8 cellular contexts compared by ENCODE assay signal in genomic region chr9:136848393-136849037, GRCh38. TPM values are rescaled to one million over a fixed set of nuclear protein-coding genes. Genes with fewer than 3 reads are reported as not detected.
A peak's percentile ranks its signal among the peaks of the same experiment; 100 is the strongest.
DNase-seq lines count a peak whose midpoint lies in the region; ATAC-seq, FAIRE-seq and TF ChIP-seq lines count a peak whose summit lies in the region.

No MANE protein-coding gene starts in this region.

- POLR2A ChIA-PET in GM12878 (lab: Charles Lee) = interaction anchor here (0.7 to 1.8 kb wide), 4 partner anchors 34 to 96 kb away, joined by 3 to 9 read pairs (median 5); partner anchors contain the start of genes FBXW5 and TRAF2

- SMC1A ChIA-PET in GM12878 (lab: Charles Lee; ENCODE audit: uncharacterized antibody, unreplicated experiment) = no interaction called here

- no peaks in the 10 kb centered on the region for H3K9me2 ChIP-seq in OCI-LY1 (ENCODE audit: low read depth, low read length)

- H3K36me3 ChIP-seq in OCI-LY1 (ENCODE audit: insufficient read depth, low read length) = peaks cover 9% of the 10 kb centered on the region; the same call in 1 of the 2 replicates
- H3K36me3 ChIP-seq in GM12878 (ENCODE audit: control insufficient read depth in 2 of 2, insufficient read depth in 2 of 2, low read length in 1 of 2) = peaks cover 4 to 8% of the 10 kb centered on the region in 2 experiments; a peak in 3 of 4 replicates

- no peak for FAIRE-seq in GM12878 (lab: Jason Lieb, UNC)

- no peak for TF ChIP-seq POLR2A in GM12878 (IDR thresholded peaks at IDR 0.05; ENCODE audit: low read depth, low read length)

- H3K9me3 ChIP-seq in OCI-LY1 (ENCODE audit: low read length) (no peaks in the 10 kb centered on the region), GM12878 (replicated peaks; ENCODE audit: control insufficient read depth, insufficient read depth, low read length) (peaks cover 4% of the 10 kb centered on the region; the same call in 1 of the 3 replicates)

- TF ChIP-seq CTCF in OCI-LY1 (IDR thresholded peaks at IDR 0.05; ENCODE audit: low read length) = no peak
- no peak for TF ChIP-seq CTCF in GM12878 (IDR thresholded peaks at IDR 0.05 in 2 of 3, conservative IDR thresholded peaks at IDR 0.05 in 1 of 3; ENCODE audit: control insufficient read depth in 2 of 3, extremely low read depth in 1 of 3, insufficient read depth in 1 of 3, low read depth in 3 of 3, low read length in 3 of 3)

- BruUV-seq in GM12878 (replicated peaks; lab: Mats Ljungman, UMichigan) = TSS peak; percentile 77

- H3K9ac ChIP-seq in OCI-LY1 (ENCODE audit: low read length) (peak overlapping the region; percentile 65), GM12878 (ENCODE audit: control insufficient read depth, insufficient read depth, low read length) (peak overlapping the region; percentile 53)

- no peaks in the 10 kb centered on the region for H3F3A ChIP-seq in OCI-LY1 (ENCODE audit: insufficient read depth, low read length)

- H3K27ac ChIP-seq in OCI-LY1 (ENCODE audit: low read depth, low read length, poor library complexity, severe bottlenecking) (peak overlapping the region; percentile 76), GM12878 (ENCODE audit: control insufficient read depth, insufficient read depth) (peak overlapping the region; percentile 81)

- H3K27me3 ChIP-seq in OCI-LY1 (ENCODE audit: insufficient read depth, low read length) (no peaks in the 10 kb centered on the region), GM12878 (replicated peaks in 1 of 2; ENCODE audit: control insufficient read depth in 2 of 2, insufficient read depth in 2 of 2, low read length in 1 of 2) (no peaks in the 10 kb centered on the region; a peak in 1 of 4 replicates)

- DNase-seq in COLO829 (ENCODE audit: low spot score) (peak; percentile 20), HCEC 1CT (peak; percentile 52), GM12878 (ENCODE audit: low read depth, low spot score) (no peak), iris pigment epithelial cell (ENCODE audit: low read depth) (peak; percentile 45), NCI-H1694 (lab: John Stamatoyannopoulos, UW) (no peak), DMS79 treated with DMSO at 0.1 percent for 48 hours (lab: John Stamatoyannopoulos, UW) (no peak)
- DNase-seq in stimulated activated CD4-positive, alpha-beta T cell treated with anti-CD3 and anti-CD28 coated beads, Interleukin-4, amount 100 ng/mL, for 24 hours = peak; percentile 41

- no peak for TF ChIP-seq RAD21 in GM12878 (IDR thresholded peaks at IDR 0.05; ENCODE audit: insufficient read depth, low read depth, low read length)

- H3K4me1 ChIP-seq in OCI-LY1 (ENCODE audit: insufficient read depth, low read length, severe bottlenecking) (peaks cover 13% of the 10 kb centered on the region), GM12878 (ENCODE audit: control insufficient read depth, insufficient read depth, low read length) (peaks cover 8% of the 10 kb centered on the region)

- in situ Hi-C loops in GM12878 (cut with MboI) = no loop called here

- WGBS in GM12878 (ENCODE audit: insufficient coverage, insufficient replicate concordance, low lambda C conversion rate, missing lambda C conversion rate) = under 1% methylated on average over 36 of the region's 53 CpGs

- no peaks in the 10 kb centered on the region for H3K79me2 ChIP-seq in OCI-LY1 (ENCODE audit: insufficient read depth, low read length)
- peaks cover 10% of the 10 kb centered on the region; the same call in 1 of the 2 replicates for H3K79me2 ChIP-seq in GM12878 (ENCODE audit: control insufficient read depth, insufficient read depth, low read length)

- H4K20me1 ChIP-seq in OCI-LY1 (ENCODE audit: insufficient read depth, low read length) = no peaks in the 10 kb centered on the region
- no peaks in the 10 kb centered on the region; the same call in 1 of the 2 replicates for H4K20me1 ChIP-seq in GM12878 (ENCODE audit: control insufficient read depth, insufficient read depth)

- RAD21 ChIA-PET in GM12878 (lab: Charles Lee; ENCODE audit: unreplicated experiment) = interaction anchor here (1.3 to 1.8 kb wide), 3 partner anchors 33 to 53 kb away, joined by 3 to 7 read pairs (median 5); partner anchors contain the start of gene TRAF2

- CTCF ChIA-PET in GM12878 (lab: Yijun Ruan, JAX) = interaction anchor here (0.6 to 2.2 kb wide), 9 partner anchors 33 to 187 kb away, joined by 3 to 7 read pairs (median 3); partner anchors contain the start of gene TRAF2

- intact Hi-C loops in GM12878 (cut with micrococcal nuclease; ENCODE audit: unreplicated experiment) = loop anchor here (2.0 to 5.0 kb wide), 3 partner anchors 34 to 189 kb away; partner anchors contain the start of gene TMEM141

- no peak for TF ChIP-seq EP300 in GM12878 (IDR thresholded peaks at IDR 0.05; ENCODE audit: borderline replicate concordance in 1 of 2, control insufficient read depth in 1 of 2, low read depth in 2 of 2, low read length in 2 of 2)

- ATAC-seq in GM12878 = peak; percentile 23

- no peak overlapping the region for H2AFZ ChIP-seq in OCI-LY1 (ENCODE audit: low read length)
- peak overlapping the region; percentile 91; the same call in 1 of the 2 replicates for H2AFZ ChIP-seq in GM12878 (ENCODE audit: control insufficient read depth, low read depth, low read length)

- H3K4me2 ChIP-seq in OCI-LY1 (ENCODE audit: low read length) (peak overlapping the region; percentile 76), GM12878 (ENCODE audit: control insufficient read depth, insufficient read depth) (peak overlapping the region; percentile 77)

- peak overlapping the region; percentile 65 for H3K4me3 ChIP-seq in OCI-LY1 (ENCODE audit: low read depth, low read length, poor library complexity, severe bottlenecking)
- H3K4me3 ChIP-seq in GM12878 = peak overlapping the region; percentile 80

RNA-seq across cellular contexts. Expression of gene PHPT1, which starts 0.7 kb away (rescaled TPM):
- total RNA-seq in GM12878 (2013; cell fraction: nucleolus; rRNA removed) = 66.9 and 74.5 TPM in 2 replicates
- 123 and 124 TPM in 2 replicates for total RNA-seq in GM12878 (2014; rRNA removed)
- total RNA-seq in GM12878 (2014; rRNA removed; fragmentation: Illumina TruSeq; extraction: Trizol) = 59.6 and 70.6 TPM in 2 replicates
- 131 and 132 TPM in 2 replicates for total RNA-seq in GM12878 (2021)
- polyA plus RNA-seq in GM12878 (2011; ENCODE audit: low read depth) = 68.1 TPM
- polyA plus RNA-seq in GM12878 (2011; rRNA removed) = 39.9 and 90.2 TPM in 2 replicates
- polyA plus RNA-seq in GM12878 (2011; cell fraction: cytosol; rRNA removed) = 155 and 276 TPM in 2 replicates
- 525 and 671 TPM in 2 replicates for polyA plus RNA-seq in GM12878 (2011; cell fraction: nucleus; rRNA removed)
- 128 and 143 TPM in 2 replicates for polyA plus RNA-seq in GM12878 (2012)
- polyA plus RNA-seq in GM12878 (2014; fragmentation: Illumina TruSeq; extraction: Trizol) = 7.1 and 56.2 TPM in 2 replicates
- polyA plus RNA-seq in GM12878 (2014; fragmentation: Nextera tagmentation; extraction: Ambion mirVana) = 100 to 1,000 TPM; 169 to 200 TPM
- 148 and 151 TPM in 2 replicates for polyA plus RNA-seq in GM12878 (2014; rRNA removed)
- polyA plus RNA-seq in GM12878 (2016; fragmentation: Nextera tagmentation; extraction: Ambion mirVana) = 100 to 1,000 TPM; 306 to 323 TPM
- 13.4 and 29.2 TPM in 2 replicates for polyA minus RNA-seq in GM12878 (2011; rRNA and poly(A)+ RNA removed)
- 21.8 and 22.6 TPM in 2 replicates for polyA minus RNA-seq in GM12878 (2011; cell fraction: cytosol; rRNA and poly(A)+ RNA removed)
- 48.0 and 54.5 TPM in 2 replicates for polyA minus RNA-seq in GM12878 (2011; cell fraction: nucleus; rRNA and poly(A)+ RNA removed)

RNA-seq across cellular contexts. Expression of gene MAMDC4, which starts 3.6 kb away (rescaled TPM):
- 29.6 and 35.9 TPM in 2 replicates for total RNA-seq in GM12878 (2013; cell fraction: nucleolus; rRNA removed)
- total RNA-seq in GM12878 (2014; rRNA removed) (2.9 and 4.5 TPM in 2 replicates), GM12878 (2014; rRNA removed; fragmentation: Illumina TruSeq; extraction: Trizol) (0.41 and 0.85 TPM in 2 replicates), GM12878 (2021) (4.3 and 4.8 TPM in 2 replicates)
- polyA plus RNA-seq in GM12878 (2011; ENCODE audit: low read depth) = 0.41 TPM
- polyA plus RNA-seq in GM12878 (2011; rRNA removed) (1.1 and 2.4 TPM in 2 replicates), GM12878 (2014; fragmentation: Illumina TruSeq; extraction: Trizol) (0.40 TPM in 1 of 2 replicates, not detected in the other), GM12878 (2014; fragmentation: Nextera tagmentation; extraction: Ambion mirVana) (under 1 TPM in 1 of 2 experiments, not detected in 1; 0.22 TPM), GM12878 (2014; rRNA removed) (5.7 and 8.2 TPM in 2 replicates), GM12878 (2016; fragmentation: Nextera tagmentation; extraction: Ambion mirVana) (1 to 10 TPM; 2.0 to 2.4 TPM)
- polyA plus RNA-seq in GM12878 (2011; cell fraction: cytosol; rRNA removed) = 2.3 and 4.8 TPM in 2 replicates
- 153 and 158 TPM in 2 replicates for polyA plus RNA-seq in GM12878 (2011; cell fraction: nucleus; rRNA removed)
- 4.2 and 5.7 TPM in 2 replicates for polyA plus RNA-seq in GM12878 (2012)
- 0.44 and 2.1 TPM in 2 replicates for polyA minus RNA-seq in GM12878 (2011; rRNA and poly(A)+ RNA removed)
- polyA minus RNA-seq in GM12878 (2011; cell fraction: cytosol; rRNA and poly(A)+ RNA removed) = 0.21 and 1.5 TPM in 2 replicates
- 9.8 and 12.2 TPM in 2 replicates for polyA minus RNA-seq in GM12878 (2011; cell fraction: nucleus; rRNA and poly(A)+ RNA removed)

RNA-seq across cellular contexts. Expression of gene AJM1, which starts 6.2 kb away (rescaled TPM):
- total RNA-seq in GM12878 (2013; cell fraction: nucleolus; rRNA removed) = 13.9 and 16.4 TPM in 2 replicates
- total RNA-seq in GM12878 (2014; rRNA removed) (0.98 and 1.2 TPM in 2 replicates), GM12878 (2014; rRNA removed; fragmentation: Illumina TruSeq; extraction: Trizol) (0.27 and 0.46 TPM in 2 replicates), GM12878 (2021) (1.9 and 2.5 TPM in 2 replicates)
- polyA plus RNA-seq in GM12878 (2011; ENCODE audit: low read depth) = 0.25 TPM
- polyA plus RNA-seq in GM12878 (2011; rRNA removed) (0.55 and 1.2 TPM in 2 replicates), GM12878 (2014; fragmentation: Illumina TruSeq; extraction: Trizol) (0.06 TPM in 1 of 2 replicates, not detected in the other), GM12878 (2014; fragmentation: Nextera tagmentation; extraction: Ambion mirVana) (not detected), GM12878 (2014; rRNA removed) (1.6 and 2.7 TPM in 2 replicates), GM12878 (2016; fragmentation: Nextera tagmentation; extraction: Ambion mirVana) (under 1 TPM; 0.54 to 0.82 TPM)
- 0.97 and 1.9 TPM in 2 replicates for polyA plus RNA-seq in GM12878 (2011; cell fraction: cytosol; rRNA removed)
- polyA plus RNA-seq in GM12878 (2011; cell fraction: nucleus; rRNA removed) = 35.1 and 40.0 TPM in 2 replicates
- polyA plus RNA-seq in GM12878 (2012) = 1.9 and 2.7 TPM in 2 replicates
- polyA minus RNA-seq in GM12878 (2011; rRNA and poly(A)+ RNA removed) = 0.07 and 0.62 TPM in 2 replicates
- 0.31 and 1.1 TPM in 2 replicates for polyA minus RNA-seq in GM12878 (2011; cell fraction: cytosol; rRNA and poly(A)+ RNA removed)
- polyA minus RNA-seq in GM12878 (2011; cell fraction: nucleus; rRNA and poly(A)+ RNA removed) = 3.6 and 4.8 TPM in 2 replicates

RNA-seq across cellular contexts. Expression of gene EDF1, which starts 17.6 kb away (rescaled TPM):
- total RNA-seq in GM12878 (2013; cell fraction: nucleolus; rRNA removed) = 70.5 and 88.5 TPM in 2 replicates
- total RNA-seq in GM12878 (2014; rRNA removed) = 312 and 337 TPM in 2 replicates
- 320 and 361 TPM in 2 replicates for total RNA-seq in GM12878 (2014; rRNA removed; fragmentation: Illumina TruSeq; extraction: Trizol)
- total RNA-seq in GM12878 (2021) = 319 and 330 TPM in 2 replicates
- 201 TPM for polyA plus RNA-seq in GM12878 (2011; ENCODE audit: low read depth)
- polyA plus RNA-seq in GM12878 (2011; rRNA removed) = 265 and 335 TPM in 2 replicates
- polyA plus RNA-seq in GM12878 (2011; cell fraction: cytosol; rRNA removed) = 364 and 406 TPM in 2 replicates
- polyA plus RNA-seq in GM12878 (2011; cell fraction: nucleus; rRNA removed) = 197 and 264 TPM in 2 replicates
- 366 and 424 TPM in 2 replicates for polyA plus RNA-seq in GM12878 (2012)
- 98.0 and 304 TPM in 2 replicates for polyA plus RNA-seq in GM12878 (2014; fragmentation: Illumina TruSeq; extraction: Trizol)
- 100 to 1,000 TPM; 110 to 177 TPM for polyA plus RNA-seq in GM12878 (2014; fragmentation: Nextera tagmentation; extraction: Ambion mirVana)
- 418 and 469 TPM in 2 replicates for polyA plus RNA-seq in GM12878 (2014; rRNA removed)
- 100 to 1,000 TPM; 508 to 533 TPM for polyA plus RNA-seq in GM12878 (2016; fragmentation: Nextera tagmentation; extraction: Ambion mirVana)
- polyA minus RNA-seq in GM12878 (2011; rRNA and poly(A)+ RNA removed) = 98.5 and 108 TPM in 2 replicates
- 77.8 and 81.8 TPM in 2 replicates for polyA minus RNA-seq in GM12878 (2011; cell fraction: cytosol; rRNA and poly(A)+ RNA removed)
- 29.1 and 55.4 TPM in 2 replicates for polyA minus RNA-seq in GM12878 (2011; cell fraction: nucleus; rRNA and poly(A)+ RNA removed)

RNA-seq across cellular contexts. Expression of gene TRAF2, which starts 37.8 kb away (rescaled TPM):
- total RNA-seq in GM12878 (2013; cell fraction: nucleolus; rRNA removed) = 38.1 and 39.7 TPM in 2 replicates
- total RNA-seq in GM12878 (2014; rRNA removed) (15.8 and 16.8 TPM in 2 replicates), GM12878 (2014; rRNA removed; fragmentation: Illumina TruSeq; extraction: Trizol) (12.3 and 13.2 TPM in 2 replicates), GM12878 (2021) (31.0 and 33.5 TPM in 2 replicates)
- 5.8 TPM for polyA plus RNA-seq in GM12878 (2011; ENCODE audit: low read depth)
- polyA plus RNA-seq in GM12878 (2011; rRNA removed) (10.5 and 21.6 TPM in 2 replicates), GM12878 (2014; fragmentation: Illumina TruSeq; extraction: Trizol) (1.9 and 10.0 TPM in 2 replicates), GM12878 (2014; fragmentation: Nextera tagmentation; extraction: Ambion mirVana) (1 to 10 TPM in 1 of 2 experiments, under 1 TPM in 1; 0.34 to 1.1 TPM), GM12878 (2014; rRNA removed) (28.1 and 29.4 TPM in 2 replicates), GM12878 (2016; fragmentation: Nextera tagmentation; extraction: Ambion mirVana) (10 to 100 TPM; 39.3 to 39.5 TPM)
- 27.2 and 41.1 TPM in 2 replicates for polyA plus RNA-seq in GM12878 (2011; cell fraction: cytosol; rRNA removed)
- polyA plus RNA-seq in GM12878 (2011; cell fraction: nucleus; rRNA removed) = 41.5 and 49.9 TPM in 2 replicates
- 13.9 and 17.4 TPM in 2 replicates for polyA plus RNA-seq in GM12878 (2012)
- polyA minus RNA-seq in GM12878 (2011; rRNA and poly(A)+ RNA removed) = 17.8 and 29.4 TPM in 2 replicates
- 10.8 and 15.8 TPM in 2 replicates for polyA minus RNA-seq in GM12878 (2011; cell fraction: cytosol; rRNA and poly(A)+ RNA removed)
- 31.7 and 38.1 TPM in 2 replicates for polyA minus RNA-seq in GM12878 (2011; cell fraction: nucleus; rRNA and poly(A)+ RNA removed)

Comparison
In these comparisons a context has a peak if more than half of its experiments do, and no peak if none do; other contexts are left out.
1. DNase-seq: peak in COLO829 (single experiment), HCEC 1CT (single experiment), iris pigment epithelial cell (single experiment) and stimulated activated CD4-positive, alpha-beta T cell treated with anti-CD3 and anti-CD28 coated beads, Interleukin-4, amount 100 ng/mL, for 24 hours (single experiment); none in GM12878 (single experiment), NCI-H1694 (single experiment) and DMS79 treated with DMSO at 0.1 percent for 48 hours (single experiment).